8 cellular contexts compared by ENCODE assay signal in genomic region chr13:100088282-100088647, GRCh38. TPM values are rescaled to one million over a fixed set of nuclear protein-coding genes. Genes with fewer than 3 reads are reported as not detected.
DNase-seq lines count a peak whose midpoint lies in the region; ATAC-seq and TF ChIP-seq lines count a peak whose summit lies in the region.

No MANE protein-coding gene starts in this region.

- no peaks in the 10 kb centered on the region for H3K9me3 Mint-ChIP-seq in CD4-positive, alpha-beta memory T cell
- peaks cover 5% of the 10 kb centered on the region for H3K9me3 Mint-ChIP-seq in neural progenitor cell

- no peaks in the 10 kb centered on the region for H3K27me3 ChIP-seq in CD4-positive, alpha-beta memory T cell (ENCODE audit: insufficient read depth, low read length)
- no peaks in the 10 kb centered on the region for H3K27me3 ChIP-seq in OCI-LY3 (ENCODE audit: low read depth, low read length)
- no peaks in the 10 kb centered on the region for H3K27me3 ChIP-seq in neural progenitor cell

- no peak for ATAC-seq in GM21390 (IDR thresholded peaks at IDR 0.05; ENCODE audit: unreplicated experiment)

- no peaks in the 10 kb centered on the region for H4K20me1 ChIP-seq in OCI-LY3 (ENCODE audit: insufficient read depth, low read length)
- peaks cover 23% of the 10 kb centered on the region for H4K20me1 ChIP-seq in neural progenitor cell (ENCODE audit: low read depth)

- H3K9me3 ChIP-seq in CD4-positive, alpha-beta memory T cell (ENCODE audit: control insufficient read depth in 1 of 2, low read length in 2 of 2), result no peaks in the 10 kb centered on the region
- H3K9me3 ChIP-seq in OCI-LY3 (ENCODE audit: insufficient read depth, low read length), result no peaks in the 10 kb centered on the region
- no peaks in the 10 kb centered on the region for H3K9me3 ChIP-seq in neural progenitor cell (ENCODE audit: low read depth)

- peak overlapping the region; percentile 53 for H2AFZ ChIP-seq in OCI-LY3 (ENCODE audit: low read depth, low read length)
- H2AFZ ChIP-seq in neural progenitor cell (replicated peaks), result peak overlapping the region; percentile 53

- intact Hi-C loops in CD4-positive, alpha-beta memory T cell (cut with micrococcal nuclease), result loop anchor here (2.0 kb wide), 1 partner anchor 431 kb away; no protein-coding TSS in a partner anchor

- H3K79me2 ChIP-seq in OCI-LY3 (ENCODE audit: low read length) (peaks cover 24% of the 10 kb centered on the region), neural progenitor cell (ENCODE audit: low read depth) (peaks cover 63% of the 10 kb centered on the region)

- H3K4me2 ChIP-seq in OCI-LY3 (ENCODE audit: low read length), result peak overlapping the region; percentile 89
- H3K4me2 ChIP-seq in neural progenitor cell, result peak overlapping the region; percentile 76

- H3K9ac ChIP-seq in OCI-LY3 (ENCODE audit: low read length) (peak overlapping the region; percentile 66), neural progenitor cell (no peak overlapping the region)

- no peaks in the 10 kb centered on the region for H3K27me3 Mint-ChIP-seq in CD4-positive, alpha-beta memory T cell
- no peaks in the 10 kb centered on the region for H3K27me3 Mint-ChIP-seq in neural progenitor cell (ENCODE audit: insufficient read depth, low read depth)

- peaks cover 28% of the 10 kb centered on the region for H3K4me1 ChIP-seq in CD4-positive, alpha-beta memory T cell (ENCODE audit: insufficient read depth, low read length)
- H3K4me1 ChIP-seq in OCI-LY3 (ENCODE audit: low read length) (peaks cover 16% of the 10 kb centered on the region), neural progenitor cell (peaks cover 19% of the 10 kb centered on the region)

- H3K27ac Mint-ChIP-seq in CD4-positive, alpha-beta memory T cell, result peak overlapping the region in 3 of 7 donors; percentile 18 to 86 (median 58)
- peak overlapping the region; percentile 68 for H3K27ac Mint-ChIP-seq in neural progenitor cell

- CTCF ChIA-PET in CD4-positive, alpha-beta memory T cell (lab: Charles Lee; ENCODE audit: partially characterized antibody), result interaction anchor here (1.0 to 2.0 kb wide), 2 partner anchors 147 to 427 kb away, joined by 3 to 6 read pairs; no protein-coding TSS in a partner anchor

- no peak for DNase-seq in CD4-positive, alpha-beta memory T cell
- no peak for DNase-seq in epithelial cell of esophagus (ENCODE audit: low read depth)
- peak; percentile 27 for DNase-seq in neural progenitor cell (ENCODE audit: low spot score)
- no peak for DNase-seq in OCI-M2 (lab: John Stamatoyannopoulos, UW; ENCODE audit: unreplicated experiment)
- DNase-seq in AG08396 (ENCODE audit: low spot score), result no peak
- DNase-seq in stimulated activated naive CD4-positive, alpha-beta T cell treated with Interleukin-2 at 50 U/mL for 16 hours (lab: John Stamatoyannopoulos, UW), result no peak

- peak overlapping the region; percentile 66 to 81 for H3K4me3 ChIP-seq in CD4-positive, alpha-beta memory T cell (ENCODE audit: low read length in 2 of 2)
- peak overlapping the region; percentile 85 for H3K4me3 ChIP-seq in OCI-LY3 (ENCODE audit: low read length)
- peak overlapping the region; percentile 76 for H3K4me3 ChIP-seq in epithelial cell of esophagus (ENCODE audit: low read length)
- peak overlapping the region; percentile 95 for H3K4me3 ChIP-seq in neural progenitor cell

- H3K4me3 Mint-ChIP-seq in CD4-positive, alpha-beta memory T cell, result peak overlapping the region; percentile 80 to 99 (median 98)
- H3K4me3 Mint-ChIP-seq in neural progenitor cell, result peak overlapping the region; percentile 98

- POLR2A ChIA-PET in CD4-positive, alpha-beta memory T cell (lab: Charles Lee; ENCODE audit: partially characterized antibody), result interaction anchor here (1.1 to 1.2 kb wide), 2 partner anchors 114 to 432 kb away, joined by 3 to 4 read pairs; no protein-coding TSS in a partner anchor

- no peaks in the 10 kb centered on the region for H3K36me3 ChIP-seq in CD4-positive, alpha-beta memory T cell (ENCODE audit: insufficient read depth, low read length)
- H3K36me3 ChIP-seq in OCI-LY3 (replicated peaks; ENCODE audit: low read depth, low read length) (no peaks in the 10 kb centered on the region), neural progenitor cell (no peaks in the 10 kb centered on the region)

- H3K4me1 Mint-ChIP-seq in CD4-positive, alpha-beta memory T cell, result peaks cover 15 to 28% (median 16%) of the 10 kb centered on the region in 4 donors
- H3K4me1 Mint-ChIP-seq in neural progenitor cell, result peaks cover 27% of the 10 kb centered on the region

- no peak overlapping the region for H3K27ac ChIP-seq in CD4-positive, alpha-beta memory T cell (ENCODE audit: low read depth, low read length)
- H3K27ac ChIP-seq in OCI-LY3 (ENCODE audit: low read length) (no peak overlapping the region), neural progenitor cell (peak overlapping the region; percentile 15)

- peaks cover 3 to 4% of the 10 kb centered on the region in 2 donors for H3K36me3 Mint-ChIP-seq in CD4-positive, alpha-beta memory T cell
- H3K36me3 Mint-ChIP-seq in neural progenitor cell, result peaks cover 7% of the 10 kb centered on the region

- no peak for TF ChIP-seq CTCF in OCI-LY3 (IDR thresholded peaks at IDR 0.05; ENCODE audit: low read depth, low read length)
- TF ChIP-seq CTCF in epithelial cell of esophagus (IDR thresholded peaks at IDR 0.05; ENCODE audit: insufficient read depth, low read depth, low read length, missing control alignments), result no peak
- TF ChIP-seq CTCF in neural progenitor cell (IDR thresholded peaks at IDR 0.05), result no peak

- peaks cover 12% of the 10 kb centered on the region for H3F3A ChIP-seq in neural progenitor cell (ENCODE audit: low read depth)

RNA-seq across cellular contexts. Expression of gene PCCA, which starts 0.6 kb away (rescaled TPM):
- 1 to 10 TPM; 8.7 to 9.7 TPM for total RNA-seq in CD4-positive, alpha-beta memory T cell
- 1 to 10 TPM; 4.4 to 6.2 TPM for polyA plus RNA-seq in CD4-positive, alpha-beta memory T cell
- 36.6 and 60.6 TPM in 2 replicates for total RNA-seq in neural progenitor cell (ENCODE audit: low replicate concordance)
